1 cellular context compared by ENCODE assay signal in the genomic region with DNA sequence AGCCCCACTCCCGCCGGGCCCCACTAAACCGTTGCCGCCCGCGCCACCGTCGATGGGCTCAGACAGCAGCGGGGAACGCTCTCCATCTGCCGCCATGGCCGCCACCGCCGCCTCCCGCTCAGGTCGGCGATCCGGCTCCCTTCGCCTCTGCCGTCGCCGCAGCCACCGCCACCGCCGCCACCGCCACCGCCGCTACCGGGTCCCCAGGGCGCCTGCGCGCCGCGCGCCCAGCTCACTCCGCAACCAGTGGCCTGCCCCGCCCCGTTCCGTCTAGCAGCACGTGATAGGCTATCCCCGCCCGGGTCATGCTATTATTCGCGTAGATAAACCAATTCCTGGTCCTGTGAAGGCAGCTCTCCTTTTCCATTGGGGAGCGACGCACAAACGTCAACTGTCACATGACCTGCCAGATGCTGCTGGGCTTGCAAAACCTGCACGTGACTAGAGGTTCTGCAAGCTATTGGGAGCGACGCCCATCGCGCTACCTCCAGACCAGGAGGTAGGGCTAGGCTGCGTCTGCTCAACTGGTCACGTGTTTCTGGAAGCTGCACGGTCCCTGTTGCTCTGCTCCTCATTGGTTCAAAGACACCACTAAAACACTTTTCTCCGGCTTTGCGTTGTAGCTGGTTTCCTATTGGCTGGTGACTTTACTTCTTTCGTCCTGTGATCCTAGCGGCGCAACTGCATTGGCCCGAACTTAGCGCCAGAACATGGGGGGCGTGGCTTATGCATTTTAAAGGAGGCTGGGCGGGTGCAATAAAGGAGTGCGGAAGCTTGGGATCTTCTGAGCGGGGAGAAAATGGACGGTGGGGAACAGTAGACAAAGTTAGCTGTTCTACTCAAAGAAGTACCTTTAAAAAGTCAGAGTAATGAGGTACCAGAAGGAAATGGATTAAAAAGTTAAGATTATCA.
A peak's percentile ranks its signal among the peaks of the same experiment; 100 is the strongest.
TF ChIP-seq lines count a peak whose summit lies in the region.

Gene PIP4P1, minus strand, starts transcription at position 205 of the 912 bp plus-strand sequence. Its CDS starts 109 bp downstream, at position 96.

TF ChIP-seq in HEK293, 187 proteins besides CTCF, POLR2A, EP300 and RAD21 (continued from another document and continues in another):
- TF ChIP-seq, protein P1, sequence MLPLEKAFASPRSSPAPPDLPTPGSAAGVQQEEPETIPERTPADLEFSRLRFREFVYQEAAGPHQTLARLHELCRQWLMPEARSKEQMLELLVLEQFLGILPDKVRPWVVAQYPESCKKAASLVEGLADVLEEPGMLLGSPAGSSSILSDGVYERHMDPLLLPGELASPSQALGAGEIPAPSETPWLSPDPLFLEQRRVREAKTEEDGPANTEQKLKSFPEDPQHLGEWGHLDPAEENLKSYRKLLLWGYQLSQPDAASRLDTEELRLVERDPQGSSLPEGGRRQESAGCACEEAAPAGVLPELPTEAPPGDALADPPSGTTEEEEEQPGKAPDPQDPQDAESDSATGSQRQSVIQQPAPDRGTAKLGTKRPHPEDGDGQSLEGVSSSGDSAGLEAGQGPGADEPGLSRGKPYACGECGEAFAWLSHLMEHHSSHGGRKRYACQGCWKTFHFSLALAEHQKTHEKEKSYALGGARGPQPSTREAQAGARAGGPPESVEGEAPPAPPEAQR (tag by site-specific recombination; IDR thresholded peaks at IDR 0.05), result no peak
- TF ChIP-seq ZNF777 (tag by site-specific recombination; IDR thresholded peaks at IDR 0.05; ENCODE audit: borderline replicate concordance), result no peak
- TF ChIP-seq KLF7 (tag by site-specific recombination; IDR thresholded peaks at IDR 0.05; ENCODE audit: borderline replicate concordance), result no peak
- peak; percentile 94 for TF ChIP-seq ZNF600 (tag by site-specific recombination; IDR thresholded peaks at IDR 0.05)
- no peak for TF ChIP-seq REPIN1 (tag by site-specific recombination; IDR thresholded peaks at IDR 0.05; ENCODE audit: low read depth)
- TF ChIP-seq ZNF404 (tag by site-specific recombination; IDR thresholded peaks at IDR 0.05), result no peak
- no peak for TF ChIP-seq ZNF157 (tag by site-specific recombination; IDR thresholded peaks at IDR 0.05)
- TF ChIP-seq TSHZ1 (tag by site-specific recombination; IDR thresholded peaks at IDR 0.05; ENCODE audit: borderline replicate concordance), result no peak
- TF ChIP-seq ZNF184 (tag by site-specific recombination; IDR thresholded peaks at IDR 0.05), result no peak
- no peak; the same call in 1 of the 2 replicates for TF ChIP-seq KLF10 (tag by site-specific recombination; IDR thresholded peaks at IDR 0.05)
- no peak for TF ChIP-seq PRDM6 (tag by site-specific recombination; IDR thresholded peaks at IDR 0.05)
- no peak for TF ChIP-seq ZNF2 (tag by site-specific recombination; IDR thresholded peaks at IDR 0.05)
- TF ChIP-seq ZNF473 (tag by site-specific recombination; IDR thresholded peaks at IDR 0.05), result no peak
- no peak for TF ChIP-seq ZNF623 (tag by site-specific recombination; IDR thresholded peaks at IDR 0.05)
- TF ChIP-seq ZNF341 (tag by site-specific recombination; IDR thresholded peaks at IDR 0.05; ENCODE audit: low read depth), result 0 out of 2 replicates have a peak, but pooled peaks have one; percentile 10
- peak; percentile 29; the same call in 1 of the 2 replicates for TF ChIP-seq KLF9 (tag by site-specific recombination; IDR thresholded peaks at IDR 0.05; ENCODE audit: low read depth)
- TF ChIP-seq SP7 (tag by site-specific recombination; IDR thresholded peaks at IDR 0.05), result peak; percentile 41; the same call in 1 of the 2 replicates
- no peak for TF ChIP-seq ZNF354C (tag by site-specific recombination; IDR thresholded peaks at IDR 0.05; ENCODE audit: borderline replicate concordance, low read depth)
- no peak; the same call in 1 of the 2 replicates for TF ChIP-seq EGR2 (tag by site-specific recombination; IDR thresholded peaks at IDR 0.05; ENCODE audit: low read depth)
- TF ChIP-seq INSM2 (tag by site-specific recombination; IDR thresholded peaks at IDR 0.05), result peak; percentile 57; the same call in 1 of the 2 replicates
- TF ChIP-seq YY2 (tag by site-specific recombination; IDR thresholded peaks at IDR 0.05), result no peak
- TF ChIP-seq GLI4 (tag by site-specific recombination; IDR thresholded peaks at IDR 0.05), result no peak
- TF ChIP-seq, protein P2, sequence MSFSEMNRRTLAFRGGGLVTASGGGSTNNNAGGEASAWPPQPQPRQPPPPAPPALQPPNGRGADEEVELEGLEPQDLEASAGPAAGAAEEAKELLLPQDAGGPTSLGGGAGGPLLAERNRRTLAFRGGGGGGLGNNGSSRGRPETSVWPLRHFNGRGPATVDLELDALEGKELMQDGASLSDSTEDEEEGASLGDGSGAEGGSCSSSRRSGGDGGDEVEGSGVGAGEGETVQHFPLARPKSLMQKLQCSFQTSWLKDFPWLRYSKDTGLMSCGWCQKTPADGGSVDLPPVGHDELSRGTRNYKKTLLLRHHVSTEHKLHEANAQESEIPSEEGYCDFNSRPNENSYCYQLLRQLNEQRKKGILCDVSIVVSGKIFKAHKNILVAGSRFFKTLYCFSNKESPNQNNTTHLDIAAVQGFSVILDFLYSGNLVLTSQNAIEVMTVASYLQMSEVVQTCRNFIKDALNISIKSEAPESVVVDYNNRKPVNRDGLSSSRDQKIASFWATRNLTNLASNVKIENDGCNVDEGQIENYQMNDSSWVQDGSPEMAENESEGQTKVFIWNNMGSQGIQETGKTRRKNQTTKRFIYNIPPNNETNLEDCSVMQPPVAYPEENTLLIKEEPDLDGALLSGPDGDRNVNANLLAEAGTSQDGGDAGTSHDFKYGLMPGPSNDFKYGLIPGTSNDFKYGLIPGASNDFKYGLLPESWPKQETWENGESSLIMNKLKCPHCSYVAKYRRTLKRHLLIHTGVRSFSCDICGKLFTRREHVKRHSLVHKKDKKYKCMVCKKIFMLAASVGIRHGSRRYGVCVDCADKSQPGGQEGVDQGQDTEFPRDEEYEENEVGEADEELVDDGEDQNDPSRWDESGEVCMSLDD (tag by site-specific recombination; IDR thresholded peaks at IDR 0.05), result no peak
- no peak for TF ChIP-seq ZNF274 (IDR thresholded peaks at IDR 0.05; ENCODE audit: low read length)
- no peak for TF ChIP-seq ZNF274 (tag by site-specific recombination; IDR thresholded peaks at IDR 0.05; ENCODE audit: borderline replicate concordance)
- TF ChIP-seq, protein P3, sequence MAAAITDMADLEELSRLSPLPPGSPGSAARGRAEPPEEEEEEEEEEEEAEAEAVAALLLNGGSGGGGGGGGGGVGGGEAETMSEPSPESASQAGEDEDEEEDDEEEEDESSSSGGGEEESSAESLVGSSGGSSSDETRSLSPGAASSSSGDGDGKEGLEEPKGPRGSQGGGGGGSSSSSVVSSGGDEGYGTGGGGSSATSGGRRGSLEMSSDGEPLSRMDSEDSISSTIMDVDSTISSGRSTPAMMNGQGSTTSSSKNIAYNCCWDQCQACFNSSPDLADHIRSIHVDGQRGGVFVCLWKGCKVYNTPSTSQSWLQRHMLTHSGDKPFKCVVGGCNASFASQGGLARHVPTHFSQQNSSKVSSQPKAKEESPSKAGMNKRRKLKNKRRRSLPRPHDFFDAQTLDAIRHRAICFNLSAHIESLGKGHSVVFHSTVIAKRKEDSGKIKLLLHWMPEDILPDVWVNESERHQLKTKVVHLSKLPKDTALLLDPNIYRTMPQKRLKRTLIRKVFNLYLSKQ (tag by site-specific recombination; IDR thresholded peaks at IDR 0.05; ENCODE audit: borderline replicate concordance), result no peak
- TF ChIP-seq ZNF175 (tag by site-specific recombination; IDR thresholded peaks at IDR 0.05), result no peak
- TF ChIP-seq ZNF121 (tag by site-specific recombination; IDR thresholded peaks at IDR 0.05), result no peak
- TF ChIP-seq HOXD13 (CRISPR knock-in tag; IDR thresholded peaks at IDR 0.05; ENCODE audit: borderline replicate concordance), result peak; percentile 90; the same call in 1 of the 2 replicates
- TF ChIP-seq FEZF1 (tag by site-specific recombination; IDR thresholded peaks at IDR 0.05), result peak; percentile 76
- no peak for TF ChIP-seq ZNF214 (tag by site-specific recombination; IDR thresholded peaks at IDR 0.05; ENCODE audit: borderline replicate concordance)
- no peak; the same call in 1 of the 2 replicates for TF ChIP-seq ZNF394 (tag by site-specific recombination; IDR thresholded peaks at IDR 0.05; ENCODE audit: borderline replicate concordance)
- TF ChIP-seq ZNF701 (tag by site-specific recombination; IDR thresholded peaks at IDR 0.05), result no peak
- no peak for TF ChIP-seq ZNF248 (tag by site-specific recombination; IDR thresholded peaks at IDR 0.05)
- no peak for TF ChIP-seq ZNF174 (tag by site-specific recombination; IDR thresholded peaks at IDR 0.05)
- TF ChIP-seq HOXC10 (CRISPR knock-in tag; IDR thresholded peaks at IDR 0.05), result no peak
- TF ChIP-seq ZNF223 (tag by site-specific recombination; IDR thresholded peaks at IDR 0.05), result no peak
- TF ChIP-seq ZNF132 (tag by site-specific recombination; IDR thresholded peaks at IDR 0.05; ENCODE audit: borderline replicate concordance), result no peak
- TF ChIP-seq GLI2 (tag by site-specific recombination; IDR thresholded peaks at IDR 0.05; ENCODE audit: borderline replicate concordance, low read depth), result no peak
- TF ChIP-seq ZNF311 (tag by site-specific recombination; IDR thresholded peaks at IDR 0.05; ENCODE audit: borderline replicate concordance), result no peak
- TF ChIP-seq ZBTB8A (tag by site-specific recombination; IDR thresholded peaks at IDR 0.05), result peak; percentile 58; the same call in 1 of the 2 replicates
- peak; percentile 85 for TF ChIP-seq SP3 (tag by site-specific recombination; IDR thresholded peaks at IDR 0.05)
- no peak for TF ChIP-seq TRIM28 (IDR thresholded peaks at IDR 0.05; ENCODE audit: borderline replicate concordance, low read length)
- TF ChIP-seq ZNF610 (tag by site-specific recombination; IDR thresholded peaks at IDR 0.05; ENCODE audit: borderline replicate concordance), result peak; percentile 98
- no peak for TF ChIP-seq ZNF280C (tag by site-specific recombination; IDR thresholded peaks at IDR 0.05)
- TF ChIP-seq ZFP3 (tag by site-specific recombination; IDR thresholded peaks at IDR 0.05; ENCODE audit: low read depth), result no peak
